20 cellular contexts compared by ENCODE assay signal in the genomic region with DNA sequence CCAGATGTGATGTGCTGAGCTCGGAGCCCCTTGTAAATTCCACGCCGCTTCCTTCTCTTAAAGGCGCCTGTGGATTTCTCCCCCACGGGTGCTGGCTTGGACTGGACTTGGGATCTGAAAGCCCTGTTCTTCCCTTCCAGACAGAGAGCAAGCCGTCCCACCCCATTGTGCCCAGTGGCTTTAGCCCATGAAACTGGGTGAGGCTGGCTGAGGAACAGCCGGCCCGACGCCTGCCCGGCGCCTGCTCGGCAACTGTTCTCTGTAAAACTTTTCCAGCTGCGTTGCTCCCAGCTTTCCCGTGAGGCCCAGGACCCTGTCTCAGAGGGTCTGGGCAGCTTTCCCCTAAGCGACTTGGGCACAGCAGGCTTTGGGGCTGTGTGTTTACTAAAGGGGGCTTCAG.
"Had no signal": no experiment of that assay in that cellular context is flagged by ENCODE, and none has a peak within 500 bp of the region (broad histone marks: within the 10 kb centered on the region; RNA-seq: fewer than 3 reads in every experiment).

No MANE protein-coding gene starts in this region.

- H3K9ac ChIP-seq: KMS-11, SK-N-SH had no signal

- H3K9me3 ChIP-seq: SK-N-SH had no signal

- DNase-seq: Kasumi-1, MM.1S, NCI-H1092 treated with DMSO at 0.1 percent for 48 hours, NCI-H1436, NCI-H187, NCI-H2029, NCI-H2081 treated with DMSO at 0.1 percent for 48 hours, NCI-H2171, NCI-H226, NCI-H446, NCI-H510A, NCI-H524 treated with DMSO at 0.1 percent for 48 hours, NCI-H69, NCI-H774, SHP77, SK-N-SH had no signal

- H3K4me2 ChIP-seq: KMS-11, SK-N-SH had no signal

- H3K4me3 ChIP-seq: K562 had no signal

- H3K27ac Mint-ChIP-seq: IgD-negative memory B cell had no signal

- H3K4me3 Mint-ChIP-seq: IgD-negative memory B cell had no signal

- ATAC-seq: K562 had no signal

- H3K27ac ChIP-seq: KMS-11, RWPE1 had no signal

- H3K36me3 Mint-ChIP-seq: IgD-negative memory B cell had no signal

- H3K27me3 Mint-ChIP-seq: IgD-negative memory B cell had no signal

- H3K4me1 Mint-ChIP-seq: IgD-negative memory B cell had no signal
